Comparison of ENCODE assay signal across 2 cellular contexts in the genomic region with DNA sequence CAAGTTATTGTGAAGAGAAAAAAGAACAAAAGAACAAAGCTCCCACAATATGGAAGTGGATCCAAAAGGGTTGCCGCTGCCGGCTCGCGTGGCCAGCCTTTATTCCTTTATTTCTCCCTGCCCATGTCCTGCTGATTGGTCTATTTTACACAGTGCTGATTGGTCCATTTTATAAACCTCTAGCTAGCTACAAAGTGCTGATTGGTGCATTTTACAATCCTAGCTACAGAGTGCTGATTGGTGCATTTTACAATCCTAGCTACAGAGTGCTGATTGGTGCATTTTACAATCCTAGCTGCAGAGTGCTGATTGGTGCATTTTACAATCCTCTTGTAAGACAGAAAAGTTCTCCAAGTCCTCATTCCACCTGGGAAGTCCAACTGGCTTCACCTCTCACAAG. TPM values are rescaled to one million over a fixed set of nuclear protein-coding genes. Genes with fewer than 3 reads are reported as not detected.
"Had no signal": no experiment of that assay in that cellular context is flagged by ENCODE, and none has a peak within 500 bp of the region (broad histone marks: within the 10 kb centered on the region; RNA-seq: fewer than 3 reads in every experiment).

No MANE protein-coding gene starts in this region.

RNA-seq across cellular contexts. Expression of a gene that starts 43.8 kb away (rescaled TPM):
- total RNA-seq: HT-29, HT1080 had no signal
